Comparison of ENCODE assay signal across 9 cellular contexts in the genomic region with DNA sequence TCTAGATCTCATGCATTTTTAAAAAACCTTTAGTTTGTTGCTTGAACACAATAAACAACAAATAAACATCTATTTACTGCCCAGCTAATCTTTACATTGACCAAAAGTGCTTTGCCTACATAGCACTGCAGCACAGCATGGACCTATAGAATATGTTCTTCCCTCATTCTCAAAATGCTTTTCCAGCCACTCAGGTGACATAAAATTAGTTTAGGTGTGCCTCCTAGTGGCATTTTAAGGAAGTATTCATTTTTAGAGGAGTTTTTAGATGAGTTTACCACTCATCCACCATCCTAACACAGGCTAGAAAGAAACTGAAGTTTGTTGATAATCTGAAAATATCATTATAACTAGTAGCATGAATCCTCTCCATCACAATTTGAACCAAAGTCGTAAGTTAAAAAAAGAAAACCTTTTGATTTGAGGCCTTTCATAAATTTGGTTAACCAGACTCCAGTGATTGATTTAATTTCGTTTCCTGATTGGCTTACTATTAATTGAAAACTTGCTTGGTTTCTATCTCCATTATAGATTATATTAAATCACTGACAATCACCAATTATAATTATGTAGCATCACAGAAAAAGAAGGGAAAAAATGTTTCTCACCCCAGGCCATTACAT. TPM values are rescaled to one million over a fixed set of nuclear protein-coding genes. Genes with fewer than 3 reads are reported as not detected.
DNase-seq lines count a peak whose midpoint lies in the region; ATAC-seq and TF ChIP-seq lines count a peak whose summit lies in the region.
"Had no signal": no experiment of that assay in that cellular context is flagged by ENCODE, and none has a peak within 500 bp of the region (broad histone marks: within the 10 kb centered on the region; RNA-seq: fewer than 3 reads in every experiment).

No MANE protein-coding gene starts in this region.

- H3K36me3 ChIP-seq in SK-N-MC (ENCODE audit: insufficient read depth, low read length), result no peaks in the 10 kb centered on the region
- H3K36me3 ChIP-seq in hepatocyte (replicated peaks; ENCODE audit: insufficient read depth, low read depth), result no peaks in the 10 kb centered on the region
- H3K36me3 ChIP-seq: SJCRH30 had no signal

- ATAC-seq in GM19455 (IDR thresholded peaks at IDR 0.05; ENCODE audit: unreplicated experiment), result no peak
- ATAC-seq in HG02938 (IDR thresholded peaks at IDR 0.05; ENCODE audit: unreplicated experiment), result no peak
- no peak for ATAC-seq in GM18907 (IDR thresholded peaks at IDR 0.05; ENCODE audit: unreplicated experiment)

- no peak overlapping the region for H3K4me3 ChIP-seq in SK-N-MC
- H3K4me3 ChIP-seq in hepatocyte, result no peak overlapping the region
- H3K4me3 ChIP-seq: SJCRH30 had no signal

- TF ChIP-seq CTCF in hepatocyte (IDR thresholded peaks at IDR 0.05; ENCODE audit: poor library complexity), result peak; percentile 8

- H3K9me2 ChIP-seq in hepatocyte (replicated peaks; ENCODE audit: insufficient read depth), result no peaks in the 10 kb centered on the region

- no peaks in the 10 kb centered on the region for H3K4me1 ChIP-seq in hepatocyte (ENCODE audit: insufficient read depth)
- H3K4me1 ChIP-seq: SJCRH30 had no signal

- peak; percentile 76 for DNase-seq in DMS53 (lab: John Stamatoyannopoulos, UW)
- DNase-seq in HuH-7.5 (ENCODE audit: low spot score), result peak; percentile 23
- DNase-seq in SK-N-MC (ENCODE audit: low read depth, low spot score), result peak; percentile 24
- no peak for DNase-seq in hepatocyte (ENCODE audit: low spot score)
- DNase-seq in occipital lobe (lab: John Stamatoyannopoulos, UW), result no peak

- H3K4me2 ChIP-seq in hepatocyte, result no peak overlapping the region

- H4K20me1 ChIP-seq in hepatocyte (ENCODE audit: insufficient read depth, poor library complexity, severe bottlenecking), result no peaks in the 10 kb centered on the region

- WGBS in hepatocyte (ENCODE audit: low lambda C conversion rate, missing lambda C conversion rate), result 78% methylated on average over 2 of the region's 2 CpGs

- H3K27me3 ChIP-seq in hepatocyte, result no peaks in the 10 kb centered on the region
- H3K27me3 ChIP-seq: SJCRH30 had no signal

- H3K27ac ChIP-seq in SK-N-MC (no peak overlapping the region), hepatocyte (no peak overlapping the region)
- H3K27ac ChIP-seq: SJCRH30 had no signal

- no peaks in the 10 kb centered on the region for H3K79me2 ChIP-seq in hepatocyte

- H3K9me3 ChIP-seq in SK-N-MC (ENCODE audit: low read depth, low read length), result no peaks in the 10 kb centered on the region
- no peaks in the 10 kb centered on the region for H3K9me3 ChIP-seq in hepatocyte (ENCODE audit: low read depth)
- H3K9me3 ChIP-seq: SJCRH30 had no signal

- no peak overlapping the region for H3K9ac ChIP-seq in SK-N-MC (ENCODE audit: insufficient read length)

- no peak overlapping the region for H2AFZ ChIP-seq in hepatocyte

RNA-seq across cellular contexts. Expression of gene PLGRKT, which starts 12.6 kb away (rescaled TPM):
- total RNA-seq in hepatocyte (18.0 and 18.3 TPM in 2 replicates), occipital lobe (25.1 TPM)
- polyA plus RNA-seq in hepatocyte, result 13.6 and 16.2 TPM in 2 replicates

RNA-seq across cellular contexts. Expression of gene CD274, which starts 25.2 kb away (rescaled TPM):
- 0.07 TPM in 1 of 2 replicates, not detected in the other for total RNA-seq in hepatocyte
- not detected in 2 replicates for polyA plus RNA-seq in hepatocyte
- 0.62 TPM for total RNA-seq in occipital lobe

Comparison
In these comparisons a context has a peak if more than half of its experiments do, and no peak if none do; other contexts are left out.
1. DNase-seq: peak in DMS53 (single experiment), HuH-7.5 (single experiment) and SK-N-MC (single experiment); none in hepatocyte (single experiment) and occipital lobe (single experiment).